Comparison of ENCODE assay signal across 14 cellular contexts in genomic region chr4:34181891-34182290, GRCh38.
DNase-seq lines count a peak whose midpoint lies in the region; FAIRE-seq and TF ChIP-seq lines count a peak whose summit lies in the region.
"Had no signal": no experiment of that assay in that cellular context is flagged by ENCODE, and none has a peak within 500 bp of the region (broad histone marks: within the 10 kb centered on the region; RNA-seq: fewer than 3 reads in every experiment).

No MANE protein-coding gene starts in this region.

- TF ChIP-seq CTCF in bronchial epithelial cell (IDR thresholded peaks at IDR 0.05; ENCODE audit: insufficient read depth, low read length, severe bottlenecking): no peak

- no peak for TF ChIP-seq POLR2A in erythroblast (IDR thresholded peaks at IDR 0.05; ENCODE audit: low read length)

- FAIRE-seq in bronchial epithelial cell (lab: Jason Lieb, UNC): no peak

- DNase-seq in EH (ENCODE audit: low read depth) (peak; percentile 62), M059J (ENCODE audit: low read depth) (peak; percentile 75), bronchial epithelial cell (ENCODE audit: low read depth) (peak; percentile 86), kidney glomerular epithelial cell (lab: John Stamatoyannopoulos, UW) (peak; percentile 1), DMS53 (lab: John Stamatoyannopoulos, UW) (no peak), erythroblast (lab: John Stamatoyannopoulos, UW) (no peak), NCI-H1417 (lab: John Stamatoyannopoulos, UW) (no peak)
- no peak for DNase-seq in stimulated activated naive CD4-positive, alpha-beta T cell (lab: John Stamatoyannopoulos, UW)
- DNase-seq: activated B cell treated with CpG ODN at 0.5 μM for 24 hours; H7; head of caudate nucleus; NCI-H2107; stimulated activated CD4-positive, alpha-beta T cell treated with anti-CD3 and anti-CD28 coated beads, Interleukin-1b, Interleukin-23, amount 100 ng/mL, for 48 hours had no signal

- H3K27me3 ChIP-seq in bronchial epithelial cell (ENCODE audit: control insufficient read depth, insufficient read depth, low read length): no peaks in the 10 kb centered on the region
- H3K27me3 ChIP-seq: neural progenitor cell had no signal

- no peaks in the 10 kb centered on the region for H3K36me3 ChIP-seq in bronchial epithelial cell (ENCODE audit: control insufficient read depth, insufficient read depth, low read length)
- H3K36me3 ChIP-seq: neural progenitor cell had no signal

- no peak overlapping the region for H3K4me3 ChIP-seq in bronchial epithelial cell (ENCODE audit: low read depth, low read length)
- H3K4me3 ChIP-seq: neural progenitor cell had no signal

Comparison
In these comparisons a context has a peak if more than half of its experiments do, and no peak if none do; other contexts are left out.
1. DNase-seq: peak in EH (single experiment), M059J (single experiment), bronchial epithelial cell (single experiment) and kidney glomerular epithelial cell (single experiment); none in DMS53 (single experiment), erythroblast (0 of 2), NCI-H1417 (0 of 3) and stimulated activated naive CD4-positive, alpha-beta T cell (0 of 6).